ENCODE assay signal across 8 cellular contexts in the genomic region with DNA sequence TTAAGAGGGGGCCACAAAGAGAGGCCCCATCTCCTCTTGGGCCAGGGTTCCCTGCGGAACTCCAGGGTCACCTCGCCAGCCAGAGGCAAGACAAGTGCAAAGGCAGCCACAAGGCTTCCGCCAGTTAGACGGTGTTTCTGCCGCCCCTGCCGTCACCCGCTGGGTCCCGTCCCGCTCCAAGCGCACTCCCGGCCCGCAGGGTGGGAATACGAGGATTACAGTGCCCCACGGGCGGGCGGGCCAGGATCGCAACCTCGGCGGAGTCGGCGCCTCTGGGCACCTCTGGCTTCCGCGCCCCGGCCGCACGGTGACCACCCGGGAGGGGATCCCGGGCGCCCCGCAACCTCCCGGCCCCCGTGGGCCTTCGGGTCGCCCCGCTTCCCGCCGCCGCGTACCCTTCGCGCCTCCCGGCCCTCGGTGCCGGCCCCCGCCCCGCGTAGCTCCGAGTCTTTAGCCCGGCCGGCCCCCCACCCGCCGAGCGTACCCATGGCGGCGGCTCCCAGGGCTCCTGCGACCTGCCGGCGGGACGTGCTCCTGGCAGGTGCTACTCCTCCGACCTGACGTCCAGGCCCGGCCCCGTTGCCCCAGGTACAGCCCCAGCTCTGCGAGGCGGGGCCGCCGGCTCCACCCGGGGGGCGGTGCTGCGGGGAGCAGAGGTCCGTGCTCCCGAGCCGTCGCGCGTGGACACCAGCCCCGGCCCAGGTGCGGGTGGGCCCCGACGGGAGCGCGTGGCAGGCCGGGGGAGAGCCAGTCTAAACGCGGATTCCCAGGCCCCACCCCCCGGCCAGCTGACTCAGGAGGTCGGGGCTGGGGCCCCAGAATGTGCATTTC. TPM values are rescaled to one million over a fixed set of nuclear protein-coding genes. Genes with fewer than 3 reads are reported as not detected.
DNase-seq lines count a peak whose midpoint lies in the region; ATAC-seq and TF ChIP-seq lines count a peak whose summit lies in the region.
"Had no signal": no experiment of that assay in that cellular context is flagged by ENCODE, and none has a peak within 500 bp of the region (broad histone marks: within the 10 kb centered on the region; RNA-seq: fewer than 3 reads in every experiment).

SLC15A1 (minus strand) TSS at position 562 of the 831 bp plus-strand sequence; CDS start at position 488, 74 bp downstream.

- H3K27me3 ChIP-seq in brain microvascular endothelial cell (replicated peaks) (peaks cover 10% of the 10 kb centered on the region), left lung (peaks cover 25 to 60% of the 10 kb centered on the region in 2 donors)

- in situ Hi-C loops in brain microvascular endothelial cell (cut with HindIII; ENCODE audit: low pct_ligation_motif_present, low sequenced_read_pairs): no loop called here

- ATAC-seq in left lung (peak; percentile 74), HG03135 (IDR thresholded peaks at IDR 0.05; ENCODE audit: unreplicated experiment) (no peak)
- peak; percentile 56 for ATAC-seq in stimulated activated naive CD8-positive, alpha-beta T cell treated with anti-CD3 and anti-CD28 coated beads, Interleukin-15, amount 100 ng/mL, for 72 hours

- no peak within 1 kb of the TSS for H3K27ac Mint-ChIP-seq in stimulated activated naive CD8-positive, alpha-beta T cell treated with anti-CD3 and anti-CD28 coated beads, Interleukin-15, amount 100 ng/mL, for 72 hours

- H3K4me1 Mint-ChIP-seq in stimulated activated naive CD8-positive, alpha-beta T cell treated with anti-CD3 and anti-CD28 coated beads, Interleukin-15, amount 100 ng/mL, for 72 hours: peaks cover 5% of the 10 kb centered on the region

- H3K9me3 ChIP-seq in left lung: no peaks in the 10 kb centered on the region

- H3K36me3 ChIP-seq in brain microvascular endothelial cell (replicated peaks): no peaks in the 10 kb centered on the region
- H3K36me3 ChIP-seq in left lung: no peaks in the 10 kb centered on the region

- H3K4me3 ChIP-seq in brain microvascular endothelial cell (ENCODE audit: low read depth, low read length): peak within 1 kb of the TSS; percentile 34
- peak within 1 kb of the TSS; percentile 5 to 24 for H3K4me3 ChIP-seq in left lung

- DNase-seq in NCI-H146 (lab: John Stamatoyannopoulos, UW) (peak; percentile 68), brain microvascular endothelial cell (no peak), left lung (no peak), MV-4-11 (lab: John Stamatoyannopoulos, UW) (no peak), NAMALWA (ENCODE audit: low spot score) (no peak)
- no peak for DNase-seq in stimulated activated naive CD8-positive, alpha-beta T cell treated with anti-CD3 and anti-CD28 coated beads, Interleukin-15, amount 100 ng/mL, for 72 hours
- DNase-seq: Karpas-422 had no signal

- H3K4me1 ChIP-seq in left lung: peaks cover 10 to 13% of the 10 kb centered on the region in 2 donors

- no peak for TF ChIP-seq CTCF in brain microvascular endothelial cell (IDR thresholded peaks at IDR 0.05; ENCODE audit: low read depth, low read length, missing control alignments)
- no peak for TF ChIP-seq CTCF in left lung (IDR thresholded peaks at IDR 0.05)

- no peak within 1 kb of the TSS for H3K27ac ChIP-seq in brain microvascular endothelial cell
- no peak within 1 kb of the TSS for H3K27ac ChIP-seq in left lung

- H3K4me3 Mint-ChIP-seq in stimulated activated naive CD8-positive, alpha-beta T cell treated with anti-CD3 and anti-CD28 coated beads, Interleukin-15, amount 100 ng/mL, for 72 hours: peak within 1 kb of the TSS; percentile 33 to 64

- peaks cover 6 to 8% of the 10 kb centered on the region in 2 donors for H3K9me3 Mint-ChIP-seq in stimulated activated naive CD8-positive, alpha-beta T cell treated with anti-CD3 and anti-CD28 coated beads, Interleukin-15, amount 100 ng/mL, for 72 hours

- intact Hi-C loops in left lung (cut with DNase I): no loop called here

- H3K27me3 Mint-ChIP-seq in stimulated activated naive CD8-positive, alpha-beta T cell treated with anti-CD3 and anti-CD28 coated beads, Interleukin-15, amount 100 ng/mL, for 72 hours: peaks cover 73% of the 10 kb centered on the region

RNA-seq across cellular contexts. Expression of gene SLC15A1, which starts in this region (rescaled TPM):
- not detected for total RNA-seq in left lung

Comparison
In these comparisons a context has a peak if more than half of its experiments do, and no peak if none do; other contexts are left out.
1. Peak in ATAC-seq and H3K4me3 ChIP-seq in left lung; RNA of the gene not detected or under 1 TPM.